23 cellular contexts compared by ENCODE assay signal in genomic region chr7:55449992-55450535, GRCh38.
"Had no signal": no experiment of that assay in that cellular context is flagged by ENCODE, and none has a peak within 500 bp of the region (broad histone marks: within the 10 kb centered on the region; RNA-seq: fewer than 3 reads in every experiment).

No MANE protein-coding gene starts in this region.

- H3K27ac ChIP-seq: colonic mucosa, epithelial cell of prostate, foreskin keratinocyte, gastroesophageal sphincter, heart right ventricle, left lung, parathyroid adenoma, right lobe of liver, stomach, thyroid gland had no signal

- H3K36me3 Mint-ChIP-seq: natural killer cell had no signal

- H3K27me3 Mint-ChIP-seq: progenitor cell of endocrine pancreas had no signal

- H3K4me3 Mint-ChIP-seq: dendritic cell treated with granulocyte-macrophage colony-stimulating factor and Interleukin-4, amounts not matched to agents 40 ng/mL and 50 ng/mL, for 4 days; endodermal cell; natural killer cell had no signal

- H3K9me3 Mint-ChIP-seq: endodermal cell, natural killer cell had no signal

- ATAC-seq: esophagus mucosa, gastroesophageal sphincter, left cardiac atrium, left lung, natural killer cell had no signal

- H3K27ac Mint-ChIP-seq: dendritic cell treated with granulocyte-macrophage colony-stimulating factor and Interleukin-4, amounts not matched to agents 40 ng/mL and 50 ng/mL, for 4 days; endodermal cell; natural killer cell; progenitor cell of endocrine pancreas had no signal

- H3K9me3 ChIP-seq: colonic mucosa, gastroesophageal sphincter, right lobe of liver, stomach, thyroid gland had no signal

- H2AFZ ChIP-seq: parathyroid adenoma had no signal

- H3K4me1 ChIP-seq: colonic mucosa, foreskin keratinocyte, gastroesophageal sphincter, left lung, parathyroid adenoma, right lobe of liver, stomach, thyroid gland had no signal

- H3K4me3 ChIP-seq: colonic mucosa, gastroesophageal sphincter, heart right ventricle, left lung, right lobe of liver, stomach, thyroid gland had no signal

- H3K27me3 ChIP-seq: colonic mucosa, right lobe of liver, thyroid gland had no signal

- H3K36me3 ChIP-seq: colonic mucosa, gastroesophageal sphincter, left lung, right lobe of liver, stomach, thyroid gland had no signal

- DNase-seq: colonic mucosa; effector CD8-positive, alpha-beta T cell; endodermal cell; foreskin keratinocyte; heart right ventricle; hippocampal formation; left cardiac atrium; left lung; natural killer cell; right lobe of liver; small intestine; stimulated activated CD4-positive, alpha-beta T cell treated with anti-CD3 and anti-CD28 coated beads, Interleukin-15, amount 100 ng/mL, for 24 hours; stimulated activated CD4-positive, alpha-beta T cell treated with anti-CD3 and anti-CD28 coated beads, Interleukin-2, amount 100 ng/mL, for 48 hours; stimulated activated naive CD4-positive, alpha-beta T cell treated with Interleukin-2 at 50 U/mL for 16 hours; stomach; thyroid gland; trophoblast cell had no signal

- H3K9ac ChIP-seq: parathyroid adenoma had no signal
